In genomic region chr17:50135316-50136095, GRCh38 we compare ENCODE assay signal across 23 cellular contexts. TPM values are rescaled to one million over a fixed set of nuclear protein-coding genes. Genes with fewer than 3 reads are reported as not detected.
DNase-seq lines count a peak whose midpoint lies in the region; ATAC-seq, FAIRE-seq and TF ChIP-seq lines count a peak whose summit lies in the region.
"Had no signal": no experiment of that assay in that cellular context is flagged by ENCODE, and none has a peak within 500 bp of the region (broad histone marks: within the 10 kb centered on the region; RNA-seq: fewer than 3 reads in every experiment).

No MANE protein-coding gene starts in this region.

- FAIRE-seq in GM12878 (lab: Jason Lieb, UNC) (no peak), kidney (lab: Jason Lieb, UNC) (no peak)
- FAIRE-seq: GM12891, HTR-8/SVneo had no signal

- H3K4me2 ChIP-seq in GM12878 (ENCODE audit: control insufficient read depth, insufficient read depth): no peak overlapping the region
- H3K4me2 ChIP-seq: BLaER1 treated with 17β-estradiol and CSF1 and Interleukin-3, amounts not matched to agents 10 nM and 100 nM; GM23338 had no signal

- BruUV-seq in GM12878 (replicated peaks; lab: Mats Ljungman, UMichigan): no TSS peak

- H3K36me3 ChIP-seq in GM12878 (ENCODE audit: control insufficient read depth in 2 of 2, insufficient read depth in 2 of 2, low read length in 1 of 2): peaks cover 41 to 56% of the 10 kb centered on the region in 2 experiments
- H3K36me3 ChIP-seq in kidney (ENCODE audit: control insufficient read depth in 1 of 2, insufficient read depth in 2 of 2, low read length in 2 of 2): peaks cover 23 to 31% of the 10 kb centered on the region in 2 donors
- peaks cover 59% of the 10 kb centered on the region for H3K36me3 ChIP-seq in upper lobe of right lung

- ATAC-seq in GM12878 (no peak), upper lobe of right lung (no peak)
- ATAC-seq: GM23338, Panc1 had no signal

- no peak for TF ChIP-seq EP300 in GM12878 (IDR thresholded peaks at IDR 0.05; ENCODE audit: borderline replicate concordance in 1 of 2, control insufficient read depth in 1 of 2, low read depth in 2 of 2, low read length in 2 of 2)

- TF ChIP-seq CTCF in GM12878 (IDR thresholded peaks at IDR 0.05 in 2 of 3, conservative IDR thresholded peaks at IDR 0.05 in 1 of 3; ENCODE audit: control insufficient read depth in 2 of 3, extremely low read depth in 1 of 3, insufficient read depth in 1 of 3, low read depth in 3 of 3, low read length in 3 of 3): no peak
- TF ChIP-seq CTCF in kidney (IDR thresholded peaks at IDR 0.05; ENCODE audit: borderline replicate concordance, extremely low read depth, insufficient read depth): no peak
- TF ChIP-seq CTCF in upper lobe of right lung (IDR thresholded peaks at IDR 0.05): no peak

- TF ChIP-seq POLR2A in GM12878 (IDR thresholded peaks at IDR 0.05; ENCODE audit: low read depth, low read length): peak; percentile 17; the same call in 1 of the 2 replicates

- H3K4me3 ChIP-seq in GM12878 (no peak overlapping the region), kidney (ENCODE audit: low read length in 2 of 2) (peak overlapping the region; percentile 46 to 67), upper lobe of right lung (no peak overlapping the region)
- H3K4me3 ChIP-seq: BLaER1 treated with 17β-estradiol and CSF1 and Interleukin-3, amounts not matched to agents 10 nM and 100 nM; GM23338 had no signal

- POLR2A ChIA-PET in GM12878 (lab: Charles Lee): no interaction called here

- H3K9me3 ChIP-seq in GM12878 (replicated peaks; ENCODE audit: control insufficient read depth, insufficient read depth, low read length) (no peaks in the 10 kb centered on the region), kidney (ENCODE audit: control insufficient read depth in 1 of 2, low read length in 2 of 2) (no peaks in the 10 kb centered on the region), upper lobe of right lung (no peaks in the 10 kb centered on the region)
- H3K9me3 ChIP-seq: BLaER1 treated with 17β-estradiol and CSF1 and Interleukin-3, amounts not matched to agents 10 nM and 100 nM had no signal

- in situ Hi-C loops in G401 (cut with HindIII; ENCODE audit: low sequenced_read_pairs): no loop called here
- in situ Hi-C loops in GM12878 (cut with MboI): no loop called here

- no peak overlapping the region for H2AFZ ChIP-seq in GM12878 (ENCODE audit: control insufficient read depth, low read depth, low read length)
- H2AFZ ChIP-seq: GM23338 had no signal

- SMC1A ChIA-PET in GM12878 (lab: Charles Lee; ENCODE audit: uncharacterized antibody, unreplicated experiment): no interaction called here

- peaks cover 15% of the 10 kb centered on the region; the same call in 1 of the 2 replicates for H4K20me1 ChIP-seq in GM12878 (ENCODE audit: control insufficient read depth, insufficient read depth)

- RAD21 ChIA-PET in GM12878 (lab: Charles Lee; ENCODE audit: unreplicated experiment): interaction anchor here (0.9 kb wide), 1 partner anchor 28 kb away, joined by 3 read pairs; no protein-coding TSS in a partner anchor

- H3K9ac ChIP-seq in GM12878 (ENCODE audit: control insufficient read depth, insufficient read depth, low read length): no peak overlapping the region
- H3K9ac ChIP-seq in kidney (ENCODE audit: low read length in 2 of 2): peak overlapping the region in 1 of 2 donors; percentile 61
- H3K9ac ChIP-seq: BLaER1 treated with 17β-estradiol and CSF1 and Interleukin-3, amounts not matched to agents 10 nM and 100 nM had no signal

- H3K4me1 ChIP-seq in GM12878 (ENCODE audit: control insufficient read depth, insufficient read depth, low read length) (peaks cover 11% of the 10 kb centered on the region), kidney (ENCODE audit: control insufficient read depth in 1 of 2, insufficient read depth in 1 of 2, low read depth in 1 of 2, low read length in 2 of 2) (peaks cover 22 to 31% of the 10 kb centered on the region in 2 donors), upper lobe of right lung (peaks cover 5% of the 10 kb centered on the region)

- CTCF ChIA-PET in GM12878 (lab: Yijun Ruan, JAX): interaction anchor here (1.8 kb wide), 1 partner anchor 42 kb away, joined by 7 read pairs; no protein-coding TSS in a partner anchor

- H3K79me2 ChIP-seq in GM12878 (ENCODE audit: control insufficient read depth, insufficient read depth, low read length): peaks cover 2% of the 10 kb centered on the region

- DNase-seq in G401 (ENCODE audit: low spot score) (peak; percentile 64), GM12878 (ENCODE audit: low read depth, low spot score) (no peak), kidney (no peak), upper lobe of right lung (peak; percentile 61), GM03348 (ENCODE audit: low spot score) (no peak)
- DNase-seq in stimulated activated naive CD4-positive, alpha-beta T cell (lab: John Stamatoyannopoulos, UW): no peak
- no peak for DNase-seq in effector CD8-positive, alpha-beta T cell (lab: John Stamatoyannopoulos, UW)
- DNase-seq: DMS79; HCEC 1CT; MV-4-11; NCI-H1694; NCI-H2081; NCI-H2171; NCI-H345; NCI-H524; NCI-H774; NK-92 treated with Interleukin-12 subunit alpha and Interleukin-12 subunit beta, amount 100 ng/mL, for 24 hours had no signal

- H3K27ac ChIP-seq in GM12878 (ENCODE audit: control insufficient read depth, insufficient read depth) (no peak overlapping the region), kidney (ENCODE audit: low read depth in 2 of 2, low read length in 2 of 2) (peak overlapping the region in 1 of 2 donors; percentile 74), upper lobe of right lung (no peak overlapping the region)
- H3K27ac ChIP-seq: BLaER1 treated with 17β-estradiol and CSF1 and Interleukin-3, amounts not matched to agents 10 nM and 100 nM had no signal

- intact Hi-C loops in GM12878 (cut with micrococcal nuclease; ENCODE audit: unreplicated experiment) (no loop called here), kidney (cut with DNase I) (no loop called here), upper lobe of right lung (cut with DNase I) (no loop called here)

- 94% methylated on average over 16 of the region's 16 CpGs for WGBS in GM12878 (ENCODE audit: insufficient coverage, insufficient replicate concordance, low lambda C conversion rate, missing lambda C conversion rate)

- TF ChIP-seq RAD21 in GM12878 (IDR thresholded peaks at IDR 0.05; ENCODE audit: insufficient read depth, low read depth, low read length): no peak

- H3K27me3 ChIP-seq in GM12878 (replicated peaks in 1 of 2; ENCODE audit: control insufficient read depth in 2 of 2, insufficient read depth in 2 of 2, low read length in 1 of 2) (no peaks in the 10 kb centered on the region), upper lobe of right lung (no peaks in the 10 kb centered on the region)

RNA-seq across cellular contexts. Expression of gene SAMD14, which starts 5.5 kb away (rescaled TPM):
- total RNA-seq in G401 (2014; rRNA removed; shearing (Covaris generic)): 7.5 and 8.4 TPM in 2 replicates
- total RNA-seq in GM12878 (2013; cell fraction: nucleolus; rRNA removed): 2.6 and 4.3 TPM in 2 replicates
- total RNA-seq in GM12878 (2014; rRNA removed): 0.17 and 0.22 TPM in 2 replicates
- 0.22 and 0.74 TPM in 2 replicates for total RNA-seq in GM12878 (2014; rRNA removed; fragmentation: Illumina TruSeq; extraction: Trizol)
- total RNA-seq in GM12878 (2021): 1.3 and 1.7 TPM in 2 replicates
- 0.58 TPM for polyA plus RNA-seq in GM12878 (2011; ENCODE audit: low read depth)
- polyA plus RNA-seq in GM12878 (2011; rRNA removed): 0.32 and 1.3 TPM in 2 replicates
- polyA plus RNA-seq in GM12878 (2011; cell fraction: cytosol; rRNA removed): 0.51 and 1.2 TPM in 2 replicates
- polyA plus RNA-seq in GM12878 (2011; cell fraction: nucleus; rRNA removed): 8.0 and 8.3 TPM in 2 replicates
- polyA plus RNA-seq in GM12878 (2012): 0.45 and 0.66 TPM in 2 replicates
- polyA plus RNA-seq in GM12878 (2014; fragmentation: Illumina TruSeq; extraction: Trizol): 0.19 and 0.25 TPM in 2 replicates
- polyA plus RNA-seq in GM12878 (2014; fragmentation: Nextera tagmentation; extraction: Ambion mirVana): not detected
- polyA plus RNA-seq in GM12878 (2014; rRNA removed): 0.51 and 1.4 TPM in 2 replicates
- polyA plus RNA-seq in GM12878 (2016; fragmentation: Nextera tagmentation; extraction: Ambion mirVana): under 1 TPM in 1 of 2 experiments, not detected in 1; 0.06 TPM
- 0.59 and 2.0 TPM in 2 replicates for polyA minus RNA-seq in GM12878 (2011; rRNA and poly(A)+ RNA removed)
- 0.73 TPM in 1 of 2 replicates, not detected in the other for polyA minus RNA-seq in GM12878 (2011; cell fraction: cytosol; rRNA and poly(A)+ RNA removed)
- polyA minus RNA-seq in GM12878 (2011; cell fraction: nucleus; rRNA and poly(A)+ RNA removed): 1.1 and 1.8 TPM in 2 replicates
- 5.0 TPM for total RNA-seq in kidney
- 3.7 TPM for polyA plus RNA-seq in kidney (ENCODE audit: insufficient read depth, low read depth, low replicate concordance)
- 21.5 TPM for total RNA-seq in upper lobe of right lung

RNA-seq across cellular contexts. Expression of gene PPP1R9B, which starts 15.0 kb away (rescaled TPM):
- total RNA-seq in G401 (2014; rRNA removed; shearing (Covaris generic)): 49.7 and 59.6 TPM in 2 replicates
- total RNA-seq in GM12878 (2013; cell fraction: nucleolus; rRNA removed): 55.7 and 68.4 TPM in 2 replicates
- 59.9 and 62.9 TPM in 2 replicates for total RNA-seq in GM12878 (2014; rRNA removed)
- 35.9 and 39.6 TPM in 2 replicates for total RNA-seq in GM12878 (2014; rRNA removed; fragmentation: Illumina TruSeq; extraction: Trizol)
- 103 and 107 TPM in 2 replicates for total RNA-seq in GM12878 (2021)
- polyA plus RNA-seq in GM12878 (2011; ENCODE audit: low read depth): 21.7 TPM
- 30.2 and 44.4 TPM in 2 replicates for polyA plus RNA-seq in GM12878 (2011; rRNA removed)
- 39.3 and 43.6 TPM in 2 replicates for polyA plus RNA-seq in GM12878 (2011; cell fraction: cytosol; rRNA removed)
- polyA plus RNA-seq in GM12878 (2011; cell fraction: nucleus; rRNA removed): 75.0 and 144 TPM in 2 replicates
- polyA plus RNA-seq in GM12878 (2012): 54.8 and 64.1 TPM in 2 replicates
- polyA plus RNA-seq in GM12878 (2014; fragmentation: Illumina TruSeq; extraction: Trizol): 17.9 and 35.4 TPM in 2 replicates
- polyA plus RNA-seq in GM12878 (2014; fragmentation: Nextera tagmentation; extraction: Ambion mirVana): under 1 TPM; 0.20 to 0.45 TPM
- polyA plus RNA-seq in GM12878 (2014; rRNA removed): 52.0 and 58.7 TPM in 2 replicates
- 1 to 10 TPM; 1.8 to 2.3 TPM for polyA plus RNA-seq in GM12878 (2016; fragmentation: Nextera tagmentation; extraction: Ambion mirVana)
- 38.4 and 59.7 TPM in 2 replicates for polyA minus RNA-seq in GM12878 (2011; rRNA and poly(A)+ RNA removed)
- polyA minus RNA-seq in GM12878 (2011; cell fraction: cytosol; rRNA and poly(A)+ RNA removed): 36.3 and 36.8 TPM in 2 replicates
- polyA minus RNA-seq in GM12878 (2011; cell fraction: nucleus; rRNA and poly(A)+ RNA removed): 12.3 and 46.2 TPM in 2 replicates
- total RNA-seq in kidney: 64.4 TPM
- polyA plus RNA-seq in kidney (ENCODE audit: insufficient read depth, low read depth, low replicate concordance): 17.1 TPM
- total RNA-seq in upper lobe of right lung: 103 TPM

RNA-seq across cellular contexts. Expression of gene SGCA, which starts 30.3 kb away (rescaled TPM):
- 19.0 and 49.0 TPM in 2 replicates for total RNA-seq in G401 (2014; rRNA removed; shearing (Covaris generic))
- total RNA-seq in GM12878 (2013; cell fraction: nucleolus; rRNA removed): 1.9 and 2.9 TPM in 2 replicates
- total RNA-seq in GM12878 (2014; rRNA removed): 0.11 and 0.68 TPM in 2 replicates
- 0.27 TPM in 1 of 2 replicates, not detected in the other for total RNA-seq in GM12878 (2014; rRNA removed; fragmentation: Illumina TruSeq; extraction: Trizol)
- total RNA-seq in GM12878 (2021): 0.51 and 0.56 TPM in 2 replicates
- 0.52 TPM for polyA plus RNA-seq in GM12878 (2011; ENCODE audit: low read depth)
- 0.24 and 0.81 TPM in 2 replicates for polyA plus RNA-seq in GM12878 (2011; rRNA removed)
- polyA plus RNA-seq in GM12878 (2011; cell fraction: cytosol; rRNA removed): 0.54 and 1.2 TPM in 2 replicates
- 3.6 and 4.5 TPM in 2 replicates for polyA plus RNA-seq in GM12878 (2011; cell fraction: nucleus; rRNA removed)
- polyA plus RNA-seq in GM12878 (2012): 1.2 and 1.9 TPM in 2 replicates
- 0.24 TPM in 1 of 2 replicates, not detected in the other for polyA plus RNA-seq in GM12878 (2014; fragmentation: Illumina TruSeq; extraction: Trizol)
- polyA plus RNA-seq in GM12878 (2014; fragmentation: Nextera tagmentation; extraction: Ambion mirVana): under 1 TPM in 1 of 2 experiments, not detected in 1; 0.13 TPM
- polyA plus RNA-seq in GM12878 (2014; rRNA removed): 0.25 and 2.2 TPM in 2 replicates
- polyA plus RNA-seq in GM12878 (2016; fragmentation: Nextera tagmentation; extraction: Ambion mirVana): under 1 TPM in 1 of 2 experiments, not detected in 1; 0.50 TPM
- polyA minus RNA-seq in GM12878 (2011; rRNA and poly(A)+ RNA removed): 0.29 and 1.1 TPM in 2 replicates
- not detected in 2 replicates for polyA minus RNA-seq in GM12878 (2011; cell fraction: cytosol; rRNA and poly(A)+ RNA removed)
- 0.36 TPM in 1 of 2 replicates, not detected in the other for polyA minus RNA-seq in GM12878 (2011; cell fraction: nucleus; rRNA and poly(A)+ RNA removed)
- 4.2 TPM for total RNA-seq in kidney
- 5.5 TPM for polyA plus RNA-seq in kidney (ENCODE audit: insufficient read depth, low read depth, low replicate concordance)
- 27.8 TPM for total RNA-seq in upper lobe of right lung
- total RNA-seq: CD4-positive, alpha-beta memory T cell; GM23338 had no signal
- polyA plus RNA-seq: CD4-positive, alpha-beta memory T cell had no signal

RNA-seq across cellular contexts. Expression of gene PDK2, which starts 40.4 kb away (rescaled TPM):
- total RNA-seq in G401 (2014; rRNA removed; shearing (Covaris generic)): 40.3 and 112 TPM in 2 replicates
- total RNA-seq in GM12878 (2013; cell fraction: nucleolus; rRNA removed): 16.9 and 18.0 TPM in 2 replicates
- total RNA-seq in GM12878 (2014; rRNA removed) (9.7 and 12.3 TPM in 2 replicates), GM12878 (2014; rRNA removed; fragmentation: Illumina TruSeq; extraction: Trizol) (6.5 and 8.6 TPM in 2 replicates), GM12878 (2021) (14.2 and 16.1 TPM in 2 replicates), kidney (41.9 TPM), upper lobe of right lung (30.2 TPM)
- polyA plus RNA-seq in GM12878 (2011; ENCODE audit: low read depth): 4.5 TPM
- polyA plus RNA-seq in GM12878 (2011; rRNA removed) (8.8 and 22.6 TPM in 2 replicates), GM12878 (2014; fragmentation: Illumina TruSeq; extraction: Trizol) (9.8 and 12.3 TPM in 2 replicates), GM12878 (2014; fragmentation: Nextera tagmentation; extraction: Ambion mirVana) (1 to 10 TPM in 1 of 2 experiments, under 1 TPM in 1; 0.98 to 1.2 TPM), GM12878 (2014; rRNA removed) (9.6 and 16.0 TPM in 2 replicates), GM12878 (2016; fragmentation: Nextera tagmentation; extraction: Ambion mirVana) (10 to 100 TPM; 17.5 to 20.2 TPM), kidney (ENCODE audit: insufficient read depth, low read depth, low replicate concordance) (121 TPM)
- polyA plus RNA-seq in GM12878 (2011; cell fraction: cytosol; rRNA removed): 33.3 and 38.8 TPM in 2 replicates
- polyA plus RNA-seq in GM12878 (2011; cell fraction: nucleus; rRNA removed): 92.2 and 108 TPM in 2 replicates
- polyA plus RNA-seq in GM12878 (2012): 9.1 and 10.7 TPM in 2 replicates
- 22.7 and 37.5 TPM in 2 replicates for polyA minus RNA-seq in GM12878 (2011; rRNA and poly(A)+ RNA removed)
- 9.5 and 15.8 TPM in 2 replicates for polyA minus RNA-seq in GM12878 (2011; cell fraction: cytosol; rRNA and poly(A)+ RNA removed)
- polyA minus RNA-seq in GM12878 (2011; cell fraction: nucleus; rRNA and poly(A)+ RNA removed): 16.0 and 35.1 TPM in 2 replicates

Comparison
In these comparisons a context has a peak if more than half of its experiments do, and no peak if none do; other contexts are left out.
1. DNase-seq: peak in G401 (single experiment) and upper lobe of right lung (single experiment); none in GM12878 (single experiment), kidney (single experiment), stimulated activated naive CD4-positive, alpha-beta T cell (0 of 6), effector CD8-positive, alpha-beta T cell (single experiment) and GM03348 (single experiment).
2. H3K4me3 ChIP-seq: peak in kidney (2 of 2); none in GM12878 (single experiment) and upper lobe of right lung (single experiment).